14 cellular contexts compared by ENCODE assay signal in genomic region chr6:161134550-161135298, GRCh38.
"Had no signal": no experiment of that assay in that cellular context is flagged by ENCODE, and none has a peak within 500 bp of the region (broad histone marks: within the 10 kb centered on the region; RNA-seq: fewer than 3 reads in every experiment).

No MANE protein-coding gene starts in this region.

- H3K4me3 ChIP-seq: testis had no signal

- ATAC-seq: activated CD8-positive, alpha-beta T cell treated with anti-CD3 and anti-CD28 coated beads, Interleukin-2, amount 10 ng/mL, durations not matched to agents 7 days and 5 days; esophagus mucosa; left colon; natural killer cell treated with Interleukin-12 subunit alpha and Interleukin-12 subunit beta and Interleukin-15 and Interleukin-18, amount 100 ng/mL, for 72 hours had no signal

- H3K9me3 ChIP-seq: testis had no signal

- H3K4me1 ChIP-seq: testis had no signal

- H3K27ac ChIP-seq: testis had no signal

- H3K27me3 ChIP-seq: testis had no signal

- DNase-seq: activated CD8-positive, alpha-beta memory T cell treated with anti-CD3 and anti-CD28 coated beads, Interleukin-2, amount 50 U/mL, for 48 hours; activated CD8-positive, alpha-beta T cell treated with anti-CD3 and anti-CD28 coated beads, Interleukin-2, amount 10 ng/mL, durations not matched to agents 7 days and 5 days; activated naive CD4-positive, alpha-beta T cell; cerebellar nuclear complex; dermis blood vessel endothelial cell; foreskin fibroblast; immature natural killer cell; left colon; stimulated activated CD4-positive, alpha-beta T cell treated with anti-CD3 and anti-CD28 coated beads, Interleukin-12 subunit alpha, Interleukin-12 subunit beta, amount 100 ng/mL, for 4 hours; stimulated activated naive CD4-positive, alpha-beta T cell treated with Interleukin-2 at 50 U/mL for 16 hours; T1000; testis had no signal
